In genomic region chr6:100880901-100881706, GRCh38 we compare ENCODE assay signal across 8 cellular contexts. TPM values are rescaled to one million over a fixed set of nuclear protein-coding genes. Genes with fewer than 3 reads are reported as not detected.
DNase-seq lines count a peak whose midpoint lies in the region; ATAC-seq and TF ChIP-seq lines count a peak whose summit lies in the region.

A gene with protein sequence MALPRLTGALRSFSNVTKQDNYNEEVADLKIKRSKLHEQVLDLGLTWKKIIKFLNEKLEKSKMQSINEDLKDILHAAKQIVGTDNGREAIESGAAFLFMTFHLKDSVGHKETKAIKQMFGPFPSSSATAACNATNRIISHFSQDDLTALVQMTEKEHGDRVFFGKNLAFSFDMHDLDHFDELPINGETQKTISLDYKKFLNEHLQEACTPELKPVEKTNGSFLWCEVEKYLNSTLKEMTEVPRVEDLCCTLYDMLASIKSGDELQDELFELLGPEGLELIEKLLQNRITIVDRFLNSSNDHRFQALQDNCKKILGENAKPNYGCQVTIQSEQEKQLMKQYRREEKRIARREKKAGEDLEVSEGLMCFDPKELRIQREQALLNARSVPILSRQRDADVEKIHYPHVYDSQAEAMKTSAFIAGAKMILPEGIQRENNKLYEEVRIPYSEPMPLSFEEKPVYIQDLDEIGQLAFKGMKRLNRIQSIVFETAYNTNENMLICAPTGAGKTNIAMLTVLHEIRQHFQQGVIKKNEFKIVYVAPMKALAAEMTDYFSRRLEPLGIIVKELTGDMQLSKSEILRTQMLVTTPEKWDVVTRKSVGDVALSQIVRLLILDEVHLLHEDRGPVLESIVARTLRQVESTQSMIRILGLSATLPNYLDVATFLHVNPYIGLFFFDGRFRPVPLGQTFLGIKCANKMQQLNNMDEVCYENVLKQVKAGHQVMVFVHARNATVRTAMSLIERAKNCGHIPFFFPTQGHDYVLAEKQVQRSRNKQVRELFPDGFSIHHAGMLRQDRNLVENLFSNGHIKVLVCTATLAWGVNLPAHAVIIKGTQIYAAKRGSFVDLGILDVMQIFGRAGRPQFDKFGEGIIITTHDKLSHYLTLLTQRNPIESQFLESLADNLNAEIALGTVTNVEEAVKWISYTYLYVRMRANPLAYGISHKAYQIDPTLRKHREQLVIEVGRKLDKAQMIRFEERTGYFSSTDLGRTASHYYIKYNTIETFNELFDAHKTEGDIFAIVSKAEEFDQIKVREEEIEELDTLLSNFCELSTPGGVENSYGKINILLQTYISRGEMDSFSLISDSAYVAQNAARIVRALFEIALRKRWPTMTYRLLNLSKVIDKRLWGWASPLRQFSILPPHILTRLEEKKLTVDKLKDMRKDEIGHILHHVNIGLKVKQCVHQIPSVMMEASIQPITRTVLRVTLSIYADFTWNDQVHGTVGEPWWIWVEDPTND (N-terminal part only) (minus strand): TSS chr6:100881329. CDS start chr6:100867997, 13,332 bp downstream.

- 0 to 2% methylated on average over 66 to 67 of the region's 79 CpGs for WGBS in GM23248 (ENCODE audit: low coverage in 1 of 2, low lambda C conversion rate in 2 of 2, missing lambda C conversion rate in 2 of 2), 2 experiments

- peaks cover 32% of the 10 kb centered on the region for H3K4me1 Mint-ChIP-seq in activated T-helper 17 cell treated with anti-CD3 and anti-CD28 coated beads, Interleukin-2, amount 50 U/mL, for 72 hours
- peaks cover 18% of the 10 kb centered on the region for H3K4me1 Mint-ChIP-seq in nephron

- H3K4me1 ChIP-seq in GM23248 (ENCODE audit: insufficient read depth) (peaks cover 42% of the 10 kb centered on the region), Karpas-422 (ENCODE audit: low read length) (peaks cover 38% of the 10 kb centered on the region)

- H3K9me3 Mint-ChIP-seq in activated T-helper 17 cell treated with anti-CD3 and anti-CD28 coated beads, Interleukin-2, amount 50 U/mL, for 72 hours: peaks cover 3% of the 10 kb centered on the region
- H3K9me3 Mint-ChIP-seq in nephron: no peaks in the 10 kb centered on the region

- no peaks in the 10 kb centered on the region for H3F3A ChIP-seq in GM23248 (ENCODE audit: insufficient read depth)

- no peak for TF ChIP-seq CTCF in RWPE1 (conservative IDR thresholded peaks at IDR 0.05; ENCODE audit: low read depth)
- TF ChIP-seq CTCF in nephron (IDR thresholded peaks at IDR 0.05; ENCODE audit: unreplicated experiment in 3 of 3): no peak

- no peaks in the 10 kb centered on the region for H3K9me3 ChIP-seq in GM23248 (ENCODE audit: low read depth)
- no peaks in the 10 kb centered on the region for H3K9me3 ChIP-seq in Karpas-422 (ENCODE audit: low read length)

- POLR2A ChIA-PET in RWPE1 (lab: Yijun Ruan, JAX; ENCODE audit: low non-redundant PET): no interaction called here

- H2AFZ ChIP-seq in GM23248: peak within 1 kb of the TSS; percentile 100
- H2AFZ ChIP-seq in Karpas-422 (ENCODE audit: low read length): peak within 1 kb of the TSS; percentile 87

- ATAC-seq in activated T-helper 17 cell treated with anti-CD3 and anti-CD28 coated beads, Interleukin-2, amount 50 U/mL, for 72 hours (replicated peaks): peak; percentile 96
- peak; percentile 98 for ATAC-seq in stimulated activated naive CD8-positive, alpha-beta T cell treated with anti-CD3 and anti-CD28 coated beads, Interleukin-15, Interleukin-2, amounts not matched to agents 100 U/mL and 50 U/mL, for 24 hours

- H3K27me3 ChIP-seq in GM23248 (replicated peaks; ENCODE audit: insufficient read depth): no peaks in the 10 kb centered on the region
- H3K27me3 ChIP-seq in Karpas-422 (ENCODE audit: low read length): no peaks in the 10 kb centered on the region

- peak within 1 kb of the TSS; percentile 96 for H3K4me2 ChIP-seq in GM23248 (ENCODE audit: unreplicated experiment)
- peak within 1 kb of the TSS; percentile 93 for H3K4me2 ChIP-seq in Karpas-422 (ENCODE audit: low read depth, low read length, poor library complexity, severe bottlenecking)

- H3K4me3 ChIP-seq in GM23248 (peak within 1 kb of the TSS; percentile 99), Karpas-422 (ENCODE audit: low read length) (peak within 1 kb of the TSS; percentile 93)

- H3K27ac Mint-ChIP-seq in activated T-helper 17 cell treated with anti-CD3 and anti-CD28 coated beads, Interleukin-2, amount 50 U/mL, for 72 hours: peak within 1 kb of the TSS; percentile 95
- H3K27ac Mint-ChIP-seq in nephron: peak within 1 kb of the TSS; percentile 52 to 98 (median 95)

- CTCF ChIA-PET in RWPE1 (lab: Yijun Ruan, JAX): no interaction called here

- H3K36me3 Mint-ChIP-seq in activated T-helper 17 cell treated with anti-CD3 and anti-CD28 coated beads, Interleukin-2, amount 50 U/mL, for 72 hours (ENCODE audit: low read depth): peaks cover 42% of the 10 kb centered on the region
- no peaks in the 10 kb centered on the region for H3K36me3 Mint-ChIP-seq in nephron (ENCODE audit: low read depth)

- no peaks in the 10 kb centered on the region for H3K9me2 ChIP-seq in GM23248 (ENCODE audit: insufficient read depth)
- H3K9me2 ChIP-seq in Karpas-422 (replicated peaks; ENCODE audit: insufficient read depth, low read length): no peaks in the 10 kb centered on the region

- H3K27me3 Mint-ChIP-seq in activated T-helper 17 cell treated with anti-CD3 and anti-CD28 coated beads, Interleukin-2, amount 50 U/mL, for 72 hours: no peaks in the 10 kb centered on the region
- H3K27me3 Mint-ChIP-seq in nephron (ENCODE audit: low read depth): no peaks in the 10 kb centered on the region

- H3K79me2 ChIP-seq in GM23248 (ENCODE audit: insufficient read depth): peaks cover 50% of the 10 kb centered on the region
- H3K79me2 ChIP-seq in Karpas-422 (ENCODE audit: low read length): peaks cover 63% of the 10 kb centered on the region

- peak within 1 kb of the TSS; percentile 97 for H3K4me3 Mint-ChIP-seq in activated T-helper 17 cell treated with anti-CD3 and anti-CD28 coated beads, Interleukin-2, amount 50 U/mL, for 72 hours
- peak within 1 kb of the TSS; percentile 99 to 100 (median 100) for H3K4me3 Mint-ChIP-seq in nephron

- peak within 1 kb of the TSS; percentile 96 for H3K27ac ChIP-seq in GM23248
- no peak within 1 kb of the TSS; the same call in 1 of the 2 replicates for H3K27ac ChIP-seq in Karpas-422 (ENCODE audit: low read length)
- peak within 1 kb of the TSS; percentile 91 for H3K27ac ChIP-seq in RWPE1

- H3K9ac ChIP-seq in GM23248 (peak within 1 kb of the TSS; percentile 99), Karpas-422 (ENCODE audit: low read length) (peak within 1 kb of the TSS; percentile 92)

- H4K20me1 ChIP-seq in GM23248 (ENCODE audit: insufficient read depth) (no peaks in the 10 kb centered on the region), Karpas-422 (ENCODE audit: insufficient read depth, low read depth, low read length) (no peaks in the 10 kb centered on the region; the same call in 1 of the 2 replicates)

- in situ Hi-C loops in GM23248 (cut with MboI): no loop called here

- peak; percentile 95 for DNase-seq in EH (ENCODE audit: low read depth)
- peak; percentile 97 for DNase-seq in GM23248
- DNase-seq in Karpas-422: peak; percentile 97
- peak; percentile 80 for DNase-seq in RWPE1 (ENCODE audit: low spot score)
- DNase-seq in fibroblast of peridontal ligament (ENCODE audit: extremely low read depth): peak; percentile 83
- peak; percentile 94 for DNase-seq in stimulated activated naive CD8-positive, alpha-beta T cell treated with anti-CD3 and anti-CD28 coated beads, Interleukin-15, Interleukin-2, amounts not matched to agents 100 U/mL and 50 U/mL, for 24 hours

- H3K36me3 ChIP-seq in GM23248 (ENCODE audit: low read depth): no peaks in the 10 kb centered on the region
- peaks cover 8% of the 10 kb centered on the region; the same call in 1 of the 2 replicates for H3K36me3 ChIP-seq in Karpas-422 (ENCODE audit: insufficient read depth, low read length)

RNA-seq across cellular contexts. Expression of the gene that starts here (rescaled TPM):
- total RNA-seq in GM23248 (2014; rRNA removed; shearing (Covaris generic)): 57.9 and 60.2 TPM in 2 replicates
- polyA plus RNA-seq in GM23248 (2016; fragmentation: Nextera tagmentation; extraction: Ambion mirVana): 48.2 and 49.1 TPM in 2 replicates
- 39.0 and 56.2 TPM in 2 replicates for total RNA-seq in Karpas-422 (2014; rRNA removed; shearing (Covaris generic); ENCODE audit: low replicate concordance)
- total RNA-seq in activated T-helper 17 cell treated with anti-CD3 and anti-CD28 coated beads, Interleukin-2, amount 50 U/mL, for 72 hours: 10 to 100 TPM; 58.0 to 87.2 TPM
